In the genomic region with DNA sequence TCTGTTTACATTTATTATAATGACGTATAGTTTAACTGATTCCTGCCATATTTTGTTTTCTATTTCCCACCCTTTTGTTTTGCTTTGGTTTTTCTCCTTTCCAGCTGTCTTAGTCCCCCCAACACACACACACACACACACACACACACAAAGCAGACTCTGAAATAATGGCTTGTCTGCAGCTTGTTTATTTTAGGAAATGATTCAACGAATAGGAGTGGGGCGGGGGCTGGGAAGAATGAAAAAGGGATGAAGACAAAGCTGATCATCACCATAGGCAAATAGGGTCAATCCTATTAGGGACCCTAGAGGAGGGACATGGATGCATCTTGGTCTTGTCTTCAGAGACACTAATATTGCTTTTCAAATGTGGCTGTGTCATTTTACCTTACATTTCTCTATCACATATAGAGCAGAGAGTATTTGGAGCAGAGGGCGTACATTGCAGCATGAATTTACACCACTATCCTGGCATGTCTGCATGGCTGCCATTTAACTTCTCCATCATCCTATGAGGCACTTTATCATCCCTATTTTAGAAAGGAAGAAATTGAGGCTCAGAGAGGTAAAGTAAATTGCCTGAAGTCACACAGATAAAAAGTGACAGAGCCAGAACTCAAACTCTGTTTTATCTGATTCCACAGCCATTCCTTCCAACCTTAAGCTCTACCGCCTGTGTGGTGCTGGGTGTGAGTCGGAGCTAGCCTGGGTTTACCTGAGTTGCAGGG, we compare ENCODE assay signal across 10 cellular contexts.
DNase-seq lines count a peak whose midpoint lies in the region; ATAC-seq, FAIRE-seq and TF ChIP-seq lines count a peak whose summit lies in the region.
"Had no signal": no experiment of that assay in that cellular context is flagged by ENCODE, and none has a peak within 500 bp of the region (broad histone marks: within the 10 kb centered on the region; RNA-seq: fewer than 3 reads in every experiment).

No MANE protein-coding gene starts in this region.

- POLR2A ChIA-PET in endothelial cell of umbilical vein (lab: Charles Lee) = interaction anchor here (0.7 to 3.4 kb wide), 5 partner anchors 44 to 721 kb away, joined by 3 to 70 read pairs (median 6); a partner anchor contains a TSS

- H3K4me1 Mint-ChIP-seq in nephron progenitor cell = peaks cover 40% of the 10 kb centered on the region

- dilution Hi-C loops in endothelial cell of umbilical vein (cut with MboI; ENCODE audit: extremely low pct_ligation_motif_present, low sequenced_read_pairs) = no loop called here

- BruUV-seq in endothelial cell of umbilical vein (replicated peaks; lab: Mats Ljungman, UMichigan) = TSS peak; percentile 72

- DNase-seq in Daoy (ENCODE audit: low read depth) (peak; percentile 86), NCI-H69 (lab: John Stamatoyannopoulos, UW) (peak; percentile 77), endothelial cell of umbilical vein (ENCODE audit: low read depth, low spot score) (peak; percentile 95), nephron progenitor cell (no peak)
- no peak for DNase-seq in activated CD4-positive, alpha-beta T cell treated with anti-CD3 and anti-CD28 coated beads, Interleukin-2, amount 50 U/mL, for 1 hour
- DNase-seq: erythroblast, NCI-H526 treated with DMSO at 0.1 percent for 48 hours had no signal

- CTCF ChIA-PET in endothelial cell of umbilical vein (lab: Charles Lee) = interaction anchor here (1.0 to 3.8 kb wide), 8 partner anchors 33 to 153 kb away, joined by 4 to 29 read pairs (median 8); a partner anchor contains a TSS

- no peaks in the 10 kb centered on the region for H3K9me1 ChIP-seq in endothelial cell of umbilical vein (replicated peaks; ENCODE audit: control insufficient read depth, extremely low read depth, insufficient read depth, low read length)

- H3K4me3 Mint-ChIP-seq in nephron progenitor cell = no peak overlapping the region

- H3K4me1 ChIP-seq in endothelial cell of umbilical vein (ENCODE audit: control insufficient read depth, extremely low read depth, insufficient read depth, low read length) = peaks cover 43% of the 10 kb centered on the region

- TF ChIP-seq POLR2A in endothelial cell of umbilical vein (IDR thresholded peaks at IDR 0.05; ENCODE audit: low read depth, low read length) = no peak

- H3K27ac Mint-ChIP-seq in nephron progenitor cell = peak overlapping the region; percentile 73

- intact Hi-C loops in endothelial cell of umbilical vein (cut with micrococcal nuclease) = loop anchor here (1.0 to 5.0 kb wide), 2 partner anchors 113 to 607 kb away; a partner anchor contains a TSS

- no peaks in the 10 kb centered on the region for H3K27me3 Mint-ChIP-seq in nephron progenitor cell (ENCODE audit: low read depth, poor library complexity)

- ATAC-seq in HG03139 (IDR thresholded peaks at IDR 0.05; ENCODE audit: unreplicated experiment) = no peak
- ATAC-seq in GM19023 (IDR thresholded peaks at IDR 0.05; ENCODE audit: unreplicated experiment) = no peak
- ATAC-seq in HG03354 (IDR thresholded peaks at IDR 0.05; ENCODE audit: poor library complexity, severe bottlenecking, unreplicated experiment) = no peak

- H3K9me3 ChIP-seq in endothelial cell of umbilical vein (replicated peaks; ENCODE audit: control insufficient read depth, insufficient read depth, low read length) = no peaks in the 10 kb centered on the region

- peak overlapping the region; percentile 72 for H3K4me2 ChIP-seq in endothelial cell of umbilical vein (ENCODE audit: insufficient read depth, low read length)

- FAIRE-seq in endothelial cell of umbilical vein (lab: Jason Lieb, UNC) = peak; percentile 85

- H3K9ac ChIP-seq in endothelial cell of umbilical vein (replicated peaks; ENCODE audit: extremely low read depth, insufficient read depth, low read length) = peak overlapping the region; percentile 94

- no peaks in the 10 kb centered on the region for H3K9me3 Mint-ChIP-seq in nephron progenitor cell

- TF ChIP-seq CTCF in endothelial cell of umbilical vein (IDR thresholded peaks at IDR 0.05; ENCODE audit: extremely low read depth in 1 of 2, insufficient read depth in 1 of 2, low read depth in 1 of 2, low read length in 2 of 2) (no peak), nephron progenitor cell (IDR thresholded peaks at IDR 0.05) (no peak)

- no peaks in the 10 kb centered on the region for H3K27me3 ChIP-seq in endothelial cell of umbilical vein (ENCODE audit: control insufficient read depth in 2 of 2, insufficient read depth in 2 of 2, low read length in 2 of 2)

- H2AFZ ChIP-seq in endothelial cell of umbilical vein (ENCODE audit: low read depth, low read length) = no peak overlapping the region

- H4K20me1 ChIP-seq in endothelial cell of umbilical vein (replicated peaks; ENCODE audit: control insufficient read depth, extremely low read depth, insufficient read depth, low read length) = no peaks in the 10 kb centered on the region

- H3K79me2 ChIP-seq in endothelial cell of umbilical vein (ENCODE audit: control insufficient read depth, insufficient read depth, low read length) = no peaks in the 10 kb centered on the region

- H3K36me3 ChIP-seq in endothelial cell of umbilical vein (ENCODE audit: control insufficient read depth in 2 of 2, extremely low read depth in 1 of 2, insufficient read depth in 2 of 2, low read length in 2 of 2) = no peaks in the 10 kb centered on the region

- H3K4me3 ChIP-seq in endothelial cell of umbilical vein (replicated peaks in 1 of 3; ENCODE audit: insufficient read depth in 1 of 3, low read depth in 1 of 3, low read length in 3 of 3) = no peak overlapping the region

- no peaks in the 10 kb centered on the region for H3K36me3 Mint-ChIP-seq in nephron progenitor cell (ENCODE audit: low read depth)

- H3K27ac ChIP-seq in endothelial cell of umbilical vein (ENCODE audit: insufficient read depth, low read depth, low read length) = peak overlapping the region; percentile 100

TF ChIP-seq in endothelial cell of umbilical vein, 7 proteins besides CTCF, POLR2A, EP300 and RAD21:
- TF ChIP-seq JUN (IDR thresholded peaks at IDR 0.05; ENCODE audit: borderline replicate concordance, insufficient read depth, insufficient read length, low read depth) (peak; percentile 85), GATA2 (IDR thresholded peaks at IDR 0.05; ENCODE audit: insufficient read depth, insufficient read length, low read depth, low read length) (peak; percentile 51), FOS (IDR thresholded peaks at IDR 0.05; ENCODE audit: borderline replicate concordance, insufficient read depth, low read length) (peak; percentile 93), MYC (IDR thresholded peaks at IDR 0.05; ENCODE audit: low read depth, low read length) (no peak), POLR2AphosphoS5 (IDR thresholded peaks at IDR 0.05; ENCODE audit: insufficient read depth, low read depth, low read length) (peak; percentile 89), EZH2 (IDR thresholded peaks at IDR 0.05; ENCODE audit: borderline replicate concordance, low read depth, low read length, severe bottlenecking) (no peak)
- TF ChIP-seq, protein P1, sequence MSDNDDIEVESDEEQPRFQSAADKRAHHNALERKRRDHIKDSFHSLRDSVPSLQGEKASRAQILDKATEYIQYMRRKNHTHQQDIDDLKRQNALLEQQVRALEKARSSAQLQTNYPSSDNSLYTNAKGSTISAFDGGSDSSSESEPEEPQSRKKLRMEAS (IDR thresholded peaks at IDR 0.05; ENCODE audit: insufficient read depth, insufficient read length) = peak; percentile 10
TF ChIP-seq in endothelial cell of umbilical vein: peak in this region for 5.

Comparison
In these comparisons a context has a peak if more than half of its experiments do, and no peak if none do; other contexts are left out.
1. DNase-seq: peak in Daoy (single experiment), NCI-H69 (single experiment) and endothelial cell of umbilical vein (single experiment); none in nephron progenitor cell (single experiment) and activated CD4-positive, alpha-beta T cell treated with anti-CD3 and anti-CD28 coated beads, Interleukin-2, amount 50 U/mL, for 1 hour (single experiment).